In the genomic region with DNA sequence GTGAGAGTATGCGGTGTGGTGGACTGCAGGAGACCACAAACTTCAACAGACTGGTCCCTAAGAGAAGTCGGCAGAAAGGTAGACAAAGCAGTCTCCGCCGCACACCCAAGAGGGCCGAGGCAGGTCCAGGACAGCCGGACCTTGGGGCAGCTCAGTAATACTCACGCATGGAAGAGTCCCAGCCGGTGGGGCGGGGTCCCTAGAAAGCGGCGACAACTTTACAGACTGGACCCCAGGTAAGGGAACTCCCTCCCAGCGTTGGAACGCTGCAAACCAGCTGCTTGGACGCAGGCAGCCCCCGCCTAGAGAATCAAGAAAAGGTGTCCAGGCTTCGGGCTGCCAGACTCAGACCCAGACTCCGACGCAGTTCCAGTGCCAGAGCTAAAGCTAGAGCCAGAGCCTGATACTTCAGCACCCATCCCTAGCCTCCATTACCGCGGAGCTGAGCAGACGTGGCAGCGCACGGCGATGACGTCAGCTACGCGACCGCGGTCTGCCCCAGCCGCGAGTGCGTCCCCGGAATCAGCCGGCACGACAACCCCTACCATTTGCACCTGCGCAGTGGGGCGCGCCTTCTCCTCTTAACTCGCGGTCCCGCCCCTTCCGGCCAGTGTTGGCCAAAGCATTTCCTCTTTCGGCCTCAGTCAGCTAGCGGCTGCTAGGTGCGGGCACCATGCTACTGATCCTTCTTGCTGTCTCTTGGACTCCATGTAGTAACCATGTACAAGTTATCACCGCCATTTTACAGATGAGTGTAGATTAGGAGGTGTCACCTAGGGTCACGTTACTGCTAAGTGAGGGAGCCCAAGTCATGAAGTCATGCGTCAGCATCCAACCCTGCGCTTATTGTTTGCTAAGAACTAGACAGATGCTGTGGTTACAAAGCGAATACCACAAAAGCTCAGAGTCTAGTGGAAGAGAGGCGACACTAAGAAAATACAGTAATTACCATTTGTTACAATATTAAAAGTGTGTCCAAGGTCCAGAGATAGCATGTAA, we compare ENCODE assay signal across 1 cellular context.
TF ChIP-seq lines count a peak whose summit lies in the region.

A gene with protein sequence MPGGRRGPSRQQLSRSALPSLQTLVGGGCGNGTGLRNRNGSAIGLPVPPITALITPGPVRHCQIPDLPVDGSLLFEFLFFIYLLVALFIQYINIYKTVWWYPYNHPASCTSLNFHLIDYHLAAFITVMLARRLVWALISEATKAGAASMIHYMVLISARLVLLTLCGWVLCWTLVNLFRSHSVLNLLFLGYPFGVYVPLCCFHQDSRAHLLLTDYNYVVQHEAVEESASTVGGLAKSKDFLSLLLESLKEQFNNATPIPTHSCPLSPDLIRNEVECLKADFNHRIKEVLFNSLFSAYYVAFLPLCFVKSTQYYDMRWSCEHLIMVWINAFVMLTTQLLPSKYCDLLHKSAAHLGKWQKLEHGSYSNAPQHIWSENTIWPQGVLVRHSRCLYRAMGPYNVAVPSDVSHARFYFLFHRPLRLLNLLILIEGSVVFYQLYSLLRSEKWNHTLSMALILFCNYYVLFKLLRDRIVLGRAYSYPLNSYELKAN (minus strand): TSS at position 445 of the 999 bp plus-strand sequence. CDS start 1,541 bp downstream, outside the sequence.

TF ChIP-seq in HepG2, 621 proteins besides CTCF, POLR2A, EP300 and RAD21 (continued from another document):
- peak; percentile 86 for TF ChIP-seq SP2 (CRISPR knock-in tag; IDR thresholded peaks at IDR 0.05)
- TF ChIP-seq, protein P1, sequence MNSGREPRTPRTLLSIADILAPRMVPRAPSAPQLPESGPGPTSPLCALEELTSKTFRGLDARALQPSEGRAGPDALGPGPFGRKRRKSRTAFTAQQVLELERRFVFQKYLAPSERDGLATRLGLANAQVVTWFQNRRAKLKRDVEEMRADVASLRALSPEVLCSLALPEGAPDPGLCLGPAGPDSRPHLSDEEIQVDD (CRISPR knock-in tag; IDR thresholded peaks at IDR 0.05; ENCODE audit: borderline replicate concordance), result no peak
- TF ChIP-seq GABPA (IDR thresholded peaks at IDR 0.05; ENCODE audit: low read depth, low read length), result peak; percentile 82
- TF ChIP-seq GABPA (CRISPR knock-in tag; IDR thresholded peaks at IDR 0.05; ENCODE audit: low read depth), result peak; percentile 97
- no peak for TF ChIP-seq ZNF782 (CRISPR knock-in tag; IDR thresholded peaks at IDR 0.05; ENCODE audit: borderline replicate concordance)
- no peak; the same call in 1 of the 2 replicates for TF ChIP-seq ZNF264 (CRISPR knock-in tag; IDR thresholded peaks at IDR 0.05)
- no peak for TF ChIP-seq CC2D1A (CRISPR knock-in tag; IDR thresholded peaks at IDR 0.05)
- TF ChIP-seq, protein P2, sequence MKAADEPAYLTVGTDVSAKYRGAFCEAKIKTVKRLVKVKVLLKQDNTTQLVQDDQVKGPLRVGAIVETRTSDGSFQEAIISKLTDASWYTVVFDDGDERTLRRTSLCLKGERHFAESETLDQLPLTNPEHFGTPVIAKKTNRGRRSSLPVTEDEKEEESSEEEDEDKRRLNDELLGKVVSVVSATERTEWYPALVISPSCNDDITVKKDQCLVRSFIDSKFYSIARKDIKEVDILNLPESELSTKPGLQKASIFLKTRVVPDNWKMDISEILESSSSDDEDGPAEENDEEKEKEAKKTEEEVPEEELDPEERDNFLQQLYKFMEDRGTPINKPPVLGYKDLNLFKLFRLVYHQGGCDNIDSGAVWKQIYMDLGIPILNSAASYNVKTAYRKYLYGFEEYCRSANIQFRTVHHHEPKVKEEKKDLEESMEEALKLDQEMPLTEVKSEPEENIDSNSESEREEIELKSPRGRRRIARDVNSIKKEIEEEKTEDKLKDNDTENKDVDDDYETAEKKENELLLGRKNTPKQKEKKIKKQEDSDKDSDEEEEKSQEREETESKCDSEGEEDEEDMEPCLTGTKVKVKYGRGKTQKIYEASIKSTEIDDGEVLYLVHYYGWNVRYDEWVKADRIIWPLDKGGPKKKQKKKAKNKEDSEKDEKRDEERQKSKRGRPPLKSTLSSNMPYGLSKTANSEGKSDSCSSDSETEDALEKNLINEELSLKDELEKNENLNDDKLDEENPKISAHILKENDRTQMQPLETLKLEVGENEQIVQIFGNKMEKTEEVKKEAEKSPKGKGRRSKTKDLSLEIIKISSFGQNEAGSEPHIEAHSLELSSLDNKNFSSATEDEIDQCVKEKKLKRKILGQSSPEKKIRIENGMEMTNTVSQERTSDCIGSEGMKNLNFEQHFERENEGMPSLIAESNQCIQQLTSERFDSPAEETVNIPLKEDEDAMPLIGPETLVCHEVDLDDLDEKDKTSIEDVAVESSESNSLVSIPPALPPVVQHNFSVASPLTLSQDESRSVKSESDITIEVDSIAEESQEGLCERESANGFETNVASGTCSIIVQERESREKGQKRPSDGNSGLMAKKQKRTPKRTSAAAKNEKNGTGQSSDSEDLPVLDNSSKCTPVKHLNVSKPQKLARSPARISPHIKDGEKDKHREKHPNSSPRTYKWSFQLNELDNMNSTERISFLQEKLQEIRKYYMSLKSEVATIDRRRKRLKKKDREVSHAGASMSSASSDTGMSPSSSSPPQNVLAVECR (CRISPR knock-in tag; IDR thresholded peaks at IDR 0.05; ENCODE audit: borderline replicate concordance), result peak; percentile 94
- TF ChIP-seq, protein P3, sequence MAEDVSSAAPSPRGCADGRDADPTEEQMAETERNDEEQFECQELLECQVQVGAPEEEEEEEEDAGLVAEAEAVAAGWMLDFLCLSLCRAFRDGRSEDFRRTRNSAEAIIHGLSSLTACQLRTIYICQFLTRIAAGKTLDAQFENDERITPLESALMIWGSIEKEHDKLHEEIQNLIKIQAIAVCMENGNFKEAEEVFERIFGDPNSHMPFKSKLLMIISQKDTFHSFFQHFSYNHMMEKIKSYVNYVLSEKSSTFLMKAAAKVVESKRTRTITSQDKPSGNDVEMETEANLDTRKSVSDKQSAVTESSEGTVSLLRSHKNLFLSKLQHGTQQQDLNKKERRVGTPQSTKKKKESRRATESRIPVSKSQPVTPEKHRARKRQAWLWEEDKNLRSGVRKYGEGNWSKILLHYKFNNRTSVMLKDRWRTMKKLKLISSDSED (CRISPR knock-in tag; IDR thresholded peaks at IDR 0.05), result no peak
- no peak for TF ChIP-seq PHF21A (CRISPR knock-in tag; IDR thresholded peaks at IDR 0.05)
- peak; percentile 75 for TF ChIP-seq TBL1XR1 (IDR thresholded peaks at IDR 0.05; ENCODE audit: borderline replicate concordance, low read length, partially characterized antibody)
- TF ChIP-seq GATAD2A (CRISPR knock-in tag; IDR thresholded peaks at IDR 0.05), result peak; percentile 35; the same call in 1 of the 2 replicates
- no peak for TF ChIP-seq MED13 (CRISPR knock-in tag; IDR thresholded peaks at IDR 0.05)
- TF ChIP-seq, protein P4, sequence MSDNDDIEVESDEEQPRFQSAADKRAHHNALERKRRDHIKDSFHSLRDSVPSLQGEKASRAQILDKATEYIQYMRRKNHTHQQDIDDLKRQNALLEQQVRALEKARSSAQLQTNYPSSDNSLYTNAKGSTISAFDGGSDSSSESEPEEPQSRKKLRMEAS (IDR thresholded peaks at IDR 0.05), result peak; percentile 86
- TF ChIP-seq, protein P5, sequence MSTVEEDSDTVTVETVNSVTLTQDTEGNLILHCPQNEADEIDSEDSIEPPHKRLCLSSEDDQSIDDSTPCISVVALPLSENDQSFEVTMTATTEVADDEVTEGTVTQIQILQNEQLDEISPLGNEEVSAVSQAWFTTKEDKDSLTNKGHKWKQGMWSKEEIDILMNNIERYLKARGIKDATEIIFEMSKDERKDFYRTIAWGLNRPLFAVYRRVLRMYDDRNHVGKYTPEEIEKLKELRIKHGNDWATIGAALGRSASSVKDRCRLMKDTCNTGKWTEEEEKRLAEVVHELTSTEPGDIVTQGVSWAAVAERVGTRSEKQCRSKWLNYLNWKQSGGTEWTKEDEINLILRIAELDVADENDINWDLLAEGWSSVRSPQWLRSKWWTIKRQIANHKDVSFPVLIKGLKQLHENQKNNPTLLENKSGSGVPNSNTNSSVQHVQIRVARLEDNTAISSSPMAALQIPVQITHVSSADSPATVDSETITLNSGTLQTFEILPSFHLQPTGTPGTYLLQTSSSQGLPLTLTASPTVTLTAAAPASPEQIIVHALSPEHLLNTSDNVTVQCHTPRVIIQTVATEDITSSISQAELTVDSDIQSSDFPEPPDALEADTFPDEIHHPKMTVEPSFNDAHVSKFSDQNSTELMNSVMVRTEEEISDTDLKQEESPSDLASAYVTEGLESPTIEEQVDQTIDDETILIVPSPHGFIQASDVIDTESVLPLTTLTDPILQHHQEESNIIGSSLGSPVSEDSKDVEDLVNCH (CRISPR knock-in tag; IDR thresholded peaks at IDR 0.05), result no peak
- TF ChIP-seq, protein P6, sequence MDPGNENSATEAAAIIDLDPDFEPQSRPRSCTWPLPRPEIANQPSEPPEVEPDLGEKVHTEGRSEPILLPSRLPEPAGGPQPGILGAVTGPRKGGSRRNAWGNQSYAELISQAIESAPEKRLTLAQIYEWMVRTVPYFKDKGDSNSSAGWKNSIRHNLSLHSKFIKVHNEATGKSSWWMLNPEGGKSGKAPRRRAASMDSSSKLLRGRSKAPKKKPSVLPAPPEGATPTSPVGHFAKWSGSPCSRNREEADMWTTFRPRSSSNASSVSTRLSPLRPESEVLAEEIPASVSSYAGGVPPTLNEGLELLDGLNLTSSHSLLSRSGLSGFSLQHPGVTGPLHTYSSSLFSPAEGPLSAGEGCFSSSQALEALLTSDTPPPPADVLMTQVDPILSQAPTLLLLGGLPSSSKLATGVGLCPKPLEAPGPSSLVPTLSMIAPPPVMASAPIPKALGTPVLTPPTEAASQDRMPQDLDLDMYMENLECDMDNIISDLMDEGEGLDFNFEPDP (CRISPR knock-in tag; conservative IDR thresholded peaks at IDR 0.05), result no peak
- peak; percentile 86 for TF ChIP-seq ETV5 (CRISPR knock-in tag; IDR thresholded peaks at IDR 0.05; ENCODE audit: borderline replicate concordance)
- TF ChIP-seq, protein P7, sequence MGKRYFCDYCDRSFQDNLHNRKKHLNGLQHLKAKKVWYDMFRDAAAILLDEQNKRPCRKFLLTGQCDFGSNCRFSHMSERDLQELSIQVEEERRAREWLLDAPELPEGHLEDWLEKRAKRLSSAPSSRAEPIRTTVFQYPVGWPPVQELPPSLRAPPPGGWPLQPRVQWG (CRISPR knock-in tag; IDR thresholded peaks at IDR 0.05; ENCODE audit: borderline replicate concordance, low read depth), result no peak
- no peak for TF ChIP-seq HNRNPH1 (optimal IDR thresholded peaks at IDR 0.05; ENCODE audit: low read depth, low read length)
- TF ChIP-seq PPARG (CRISPR knock-in tag; conservative IDR thresholded peaks at IDR 0.05), result peak; percentile 45; the same call in 1 of the 2 replicates
- TF ChIP-seq ZBTB38 (CRISPR knock-in tag; IDR thresholded peaks at IDR 0.05), result peak; percentile 84
- TF ChIP-seq, protein P8, sequence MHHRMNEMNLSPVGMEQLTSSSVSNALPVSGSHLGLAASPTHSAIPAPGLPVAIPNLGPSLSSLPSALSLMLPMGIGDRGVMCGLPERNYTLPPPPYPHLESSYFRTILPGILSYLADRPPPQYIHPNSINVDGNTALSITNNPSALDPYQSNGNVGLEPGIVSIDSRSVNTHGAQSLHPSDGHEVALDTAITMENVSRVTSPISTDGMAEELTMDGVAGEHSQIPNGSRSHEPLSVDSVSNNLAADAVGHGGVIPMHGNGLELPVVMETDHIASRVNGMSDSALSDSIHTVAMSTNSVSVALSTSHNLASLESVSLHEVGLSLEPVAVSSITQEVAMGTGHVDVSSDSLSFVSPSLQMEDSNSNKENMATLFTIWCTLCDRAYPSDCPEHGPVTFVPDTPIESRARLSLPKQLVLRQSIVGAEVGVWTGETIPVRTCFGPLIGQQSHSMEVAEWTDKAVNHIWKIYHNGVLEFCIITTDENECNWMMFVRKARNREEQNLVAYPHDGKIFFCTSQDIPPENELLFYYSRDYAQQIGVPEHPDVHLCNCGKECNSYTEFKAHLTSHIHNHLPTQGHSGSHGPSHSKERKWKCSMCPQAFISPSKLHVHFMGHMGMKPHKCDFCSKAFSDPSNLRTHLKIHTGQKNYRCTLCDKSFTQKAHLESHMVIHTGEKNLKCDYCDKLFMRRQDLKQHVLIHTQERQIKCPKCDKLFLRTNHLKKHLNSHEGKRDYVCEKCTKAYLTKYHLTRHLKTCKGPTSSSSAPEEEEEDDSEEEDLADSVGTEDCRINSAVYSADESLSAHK (CRISPR knock-in tag; IDR thresholded peaks at IDR 0.05; ENCODE audit: borderline replicate concordance), result no peak
- TF ChIP-seq, protein P9, sequence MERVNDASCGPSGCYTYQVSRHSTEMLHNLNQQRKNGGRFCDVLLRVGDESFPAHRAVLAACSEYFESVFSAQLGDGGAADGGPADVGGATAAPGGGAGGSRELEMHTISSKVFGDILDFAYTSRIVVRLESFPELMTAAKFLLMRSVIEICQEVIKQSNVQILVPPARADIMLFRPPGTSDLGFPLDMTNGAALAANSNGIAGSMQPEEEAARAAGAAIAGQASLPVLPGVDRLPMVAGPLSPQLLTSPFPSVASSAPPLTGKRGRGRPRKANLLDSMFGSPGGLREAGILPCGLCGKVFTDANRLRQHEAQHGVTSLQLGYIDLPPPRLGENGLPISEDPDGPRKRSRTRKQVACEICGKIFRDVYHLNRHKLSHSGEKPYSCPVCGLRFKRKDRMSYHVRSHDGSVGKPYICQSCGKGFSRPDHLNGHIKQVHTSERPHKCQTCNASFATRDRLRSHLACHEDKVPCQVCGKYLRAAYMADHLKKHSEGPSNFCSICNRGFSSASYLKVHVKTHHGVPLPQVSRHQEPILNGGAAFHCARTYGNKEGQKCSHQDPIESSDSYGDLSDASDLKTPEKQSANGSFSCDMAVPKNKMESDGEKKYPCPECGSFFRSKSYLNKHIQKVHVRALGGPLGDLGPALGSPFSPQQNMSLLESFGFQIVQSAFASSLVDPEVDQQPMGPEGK (CRISPR knock-in tag; IDR thresholded peaks at IDR 0.05), result peak; percentile 53; the same call in 1 of the 2 replicates
- TF ChIP-seq HNF4A (CRISPR knock-in tag; IDR thresholded peaks at IDR 0.05), result 0 out of 2 replicates have a peak, but pooled peaks have one; percentile 15
- peak; percentile 94 for TF ChIP-seq CCDC6 (CRISPR knock-in tag; IDR thresholded peaks at IDR 0.05)
- no peak for TF ChIP-seq PCBP2 (optimal IDR thresholded peaks at IDR 0.05; ENCODE audit: low read depth, low read length, poor library complexity, severe bottlenecking)
- peak in 1 of 2 experiments; percentile 88; a peak in 2 of 4 replicates for TF ChIP-seq KLF16 (CRISPR knock-in tag; IDR thresholded peaks at IDR 0.05)
- TF ChIP-seq NR2F2 (IDR thresholded peaks at IDR 0.05; ENCODE audit: borderline replicate concordance, low read depth), result peak; percentile 36; the same call in 1 of the 2 replicates
- TF ChIP-seq ZNF234 (CRISPR knock-in tag; conservative IDR thresholded peaks at IDR 0.05), result no peak
- TF ChIP-seq ZNF124 (CRISPR knock-in tag; IDR thresholded peaks at IDR 0.05), result peak; percentile 82
- TF ChIP-seq ZNF256 (CRISPR knock-in tag; conservative IDR thresholded peaks at IDR 0.05), result no peak; the same call in 1 of the 2 replicates
- TF ChIP-seq, protein P10, sequence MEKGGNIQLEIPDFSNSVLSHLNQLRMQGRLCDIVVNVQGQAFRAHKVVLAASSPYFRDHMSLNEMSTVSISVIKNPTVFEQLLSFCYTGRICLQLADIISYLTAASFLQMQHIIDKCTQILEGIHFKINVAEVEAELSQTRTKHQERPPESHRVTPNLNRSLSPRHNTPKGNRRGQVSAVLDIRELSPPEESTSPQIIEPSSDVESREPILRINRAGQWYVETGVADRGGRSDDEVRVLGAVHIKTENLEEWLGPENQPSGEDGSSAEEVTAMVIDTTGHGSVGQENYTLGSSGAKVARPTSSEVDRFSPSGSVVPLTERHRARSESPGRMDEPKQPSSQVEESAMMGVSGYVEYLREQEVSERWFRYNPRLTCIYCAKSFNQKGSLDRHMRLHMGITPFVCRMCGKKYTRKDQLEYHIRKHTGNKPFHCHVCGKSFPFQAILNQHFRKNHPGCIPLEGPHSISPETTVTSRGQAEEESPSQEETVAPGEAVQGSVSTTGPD (CRISPR knock-in tag; IDR thresholded peaks at IDR 0.05), result no peak
- TF ChIP-seq CEBPG (CRISPR knock-in tag; IDR thresholded peaks at IDR 0.05), result peak; percentile 26
